Comparison of ENCODE assay signal across 8 cellular contexts in the genomic region with DNA sequence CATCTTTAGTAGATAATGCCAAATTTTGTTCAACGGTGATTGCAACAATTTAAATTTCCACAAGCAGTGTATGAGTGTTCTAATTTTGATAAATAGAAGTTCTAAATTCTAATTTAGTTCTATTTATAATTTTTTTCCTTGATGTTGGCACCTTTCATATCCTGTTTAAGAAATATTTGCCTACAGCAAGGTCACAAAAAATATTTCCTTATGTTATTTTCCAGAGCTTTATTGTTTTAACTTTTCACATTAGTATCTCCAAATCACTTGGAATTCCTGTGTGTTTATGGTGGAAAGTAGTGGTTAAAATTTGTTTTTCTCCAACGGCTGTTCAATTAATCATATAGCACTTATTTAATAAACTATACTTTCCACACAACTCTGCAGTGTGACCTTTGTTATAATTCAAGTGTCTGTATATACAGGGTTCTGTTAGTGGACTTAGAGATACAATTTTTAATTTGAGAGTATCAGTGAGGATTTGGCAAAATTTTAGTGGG.
"Had no signal": no experiment of that assay in that cellular context is flagged by ENCODE, and none has a peak within 500 bp of the region (broad histone marks: within the 10 kb centered on the region; RNA-seq: fewer than 3 reads in every experiment).

No MANE protein-coding gene starts in this region.

- H3K4me3 ChIP-seq: GM12878 had no signal

- FAIRE-seq: G401.6, GM12878, GM12891, GM12892, GM18507, GM19239 had no signal

- ATAC-seq: GM12878 had no signal

- DNase-seq: GDM1, GF-D8 had no signal
